8 cellular contexts compared by ENCODE assay signal in the genomic region with DNA sequence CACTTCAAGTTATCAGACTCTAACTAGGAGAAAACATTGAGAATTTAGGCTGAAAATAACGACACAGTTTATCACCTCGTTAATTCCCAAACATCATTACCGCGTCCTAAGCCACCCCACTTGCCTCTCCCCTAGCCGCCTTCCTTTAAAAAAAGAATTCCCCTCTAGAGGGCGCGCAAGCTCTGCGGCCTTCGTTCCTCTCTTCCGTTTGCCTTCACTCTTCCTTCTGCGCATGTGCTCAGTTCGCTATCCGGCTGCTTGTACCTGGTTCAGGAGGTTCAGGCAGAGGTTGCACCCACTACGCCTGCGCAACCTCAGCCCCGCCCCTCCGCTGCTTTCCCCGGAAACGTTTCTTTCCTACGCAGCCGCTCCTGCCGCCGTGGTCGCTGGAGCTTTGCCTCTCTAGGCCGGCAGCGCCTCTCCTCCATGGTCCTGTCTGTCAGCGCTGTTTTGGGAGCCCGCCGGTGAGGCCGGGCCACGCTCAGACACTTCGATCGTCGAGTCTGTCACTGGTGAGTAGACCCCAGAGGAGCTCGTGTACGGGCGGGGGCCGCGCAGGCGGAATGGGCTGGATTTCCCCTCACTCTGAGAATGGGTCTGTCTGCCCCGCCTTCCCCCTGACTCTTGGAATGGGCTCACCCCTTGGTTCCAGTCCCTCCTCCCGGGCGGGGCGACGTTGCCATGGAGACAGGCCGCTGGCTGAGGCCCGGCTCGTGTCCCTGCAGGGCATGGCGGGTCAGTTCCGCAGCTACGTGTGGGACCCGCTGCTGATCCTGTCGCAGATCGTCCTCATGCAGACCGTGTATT. TPM values are rescaled to one million over a fixed set of nuclear protein-coding genes. Genes with fewer than 3 reads are reported as not detected.
DNase-seq lines count a peak whose midpoint lies in the region; ATAC-seq and TF ChIP-seq lines count a peak whose summit lies in the region.

A gene (plus strand): TSS at position 353 of the 807 bp plus-strand sequence. CDS start 376 bp downstream, at position 729.

- H3K9ac ChIP-seq in SK-N-MC (ENCODE audit: insufficient read length): peak within 1 kb of the TSS; percentile 93

- CTCF ChIA-PET in GM10248 (lab: Yijun Ruan, JAX): interaction anchor here (0.8 to 22.0 kb wide), 36 partner anchors 8 to 539 kb away, joined by 3 to 488 read pairs (median 5); a partner anchor contains a TSS
- CTCF ChIA-PET in activated naive CD4-positive, alpha-beta T cell treated with anti-CD3 and anti-CD28 coated beads, Interleukin-2, amount 10 ng/mL, durations not matched to agents 7 days and 5 days (lab: Charles Lee): interaction anchor here (0.6 to 20.1 kb wide), 24 partner anchors 9 to 408 kb away, joined by 3 to 382 read pairs (median 4); a partner anchor contains a TSS

- peak within 1 kb of the TSS; percentile 85 for H3K4me3 ChIP-seq in NB4 (ENCODE audit: low read depth, low read length)
- peak within 1 kb of the TSS; percentile 100 for H3K4me3 ChIP-seq in SK-N-MC
- peak within 1 kb of the TSS; percentile 38 to 67 for H3K4me3 ChIP-seq in gastroesophageal sphincter
- H3K4me3 ChIP-seq in neutrophil (ENCODE audit: low read depth in 1 of 2, low read length in 1 of 2): peak within 1 kb of the TSS; percentile 75 to 81

- TF ChIP-seq POLR2A in NB4 (IDR thresholded peaks at IDR 0.05; ENCODE audit: extremely low read depth, insufficient read length) (peak; percentile 81), gastroesophageal sphincter (IDR thresholded peaks at IDR 0.05) (peak; percentile 83 to 84)

- H3K9me3 Mint-ChIP-seq in activated naive CD4-positive, alpha-beta T cell treated with anti-CD3 and anti-CD28 coated beads, Interleukin-2, amount 10 ng/mL, durations not matched to agents 7 days and 5 days: no peaks in the 10 kb centered on the region

- POLR2A ChIA-PET in GM10248 (lab: Yijun Ruan, JAX): interaction anchor here (0.6 to 1.6 kb wide), 3 partner anchors 9 to 118 kb away, joined by 3 to 8 read pairs (median 4); no protein-coding TSS in a partner anchor

- no peak for TF ChIP-seq EP300 in gastroesophageal sphincter (IDR thresholded peaks at IDR 0.05)

- no peaks in the 10 kb centered on the region for H3K27me3 ChIP-seq in gastroesophageal sphincter
- no peaks in the 10 kb centered on the region for H3K27me3 ChIP-seq in neutrophil

- TF ChIP-seq CTCF in GM10248 (IDR thresholded peaks at IDR 0.05; ENCODE audit: control extremely low read depth, extremely low read depth, low read depth, missing control alignments) (peak; percentile 74), NB4 (IDR thresholded peaks at IDR 0.05; ENCODE audit: low read depth, low read length) (peak; percentile 75), gastroesophageal sphincter (IDR thresholded peaks at IDR 0.05) (peak; percentile 81 to 96 (median 91)), neutrophil (IDR thresholded peaks at IDR 0.05) (peak; percentile 89)

- peak within 1 kb of the TSS; percentile 90 for H3K27ac ChIP-seq in SK-N-MC
- peak within 1 kb of the TSS; percentile 71 to 95 (median 90) for H3K27ac ChIP-seq in gastroesophageal sphincter
- H3K27ac ChIP-seq in neutrophil: peak within 1 kb of the TSS; percentile 95
- H3K27ac ChIP-seq in substantia nigra (ENCODE audit: low read depth, low read length, poor library complexity, severe bottlenecking): peak within 1 kb of the TSS; percentile 96

- peak within 1 kb of the TSS; percentile 91 for H3K4me3 Mint-ChIP-seq in activated naive CD4-positive, alpha-beta T cell treated with anti-CD3 and anti-CD28 coated beads, Interleukin-2, amount 10 ng/mL, durations not matched to agents 7 days and 5 days

- 0 to 1% methylated on average over 11 to 26 of the region's 55 CpGs for WGBS in gastroesophageal sphincter (ENCODE audit: low coverage in 1 of 2), 2 donors

- DNase-seq in GM10248 (ENCODE audit: extremely low spot score): peak; percentile 96
- DNase-seq in NB4 (ENCODE audit: low read depth): peak; percentile 99
- peak; percentile 96 for DNase-seq in SK-N-MC (ENCODE audit: low read depth, low spot score)
- DNase-seq in activated naive CD4-positive, alpha-beta T cell treated with anti-CD3 and anti-CD28 coated beads, Interleukin-2, amount 10 ng/mL, durations not matched to agents 7 days and 5 days: peak; percentile 99
- peak; percentile 79 to 100 (median 97) for DNase-seq in substantia nigra (lab: John Stamatoyannopoulos, UW)

- no peaks in the 10 kb centered on the region for H3K9me3 ChIP-seq in SK-N-MC (ENCODE audit: low read depth, low read length)
- H3K9me3 ChIP-seq in gastroesophageal sphincter: no peaks in the 10 kb centered on the region
- H3K9me3 ChIP-seq in neutrophil: no peaks in the 10 kb centered on the region

- H3K27me3 Mint-ChIP-seq in activated naive CD4-positive, alpha-beta T cell treated with anti-CD3 and anti-CD28 coated beads, Interleukin-2, amount 10 ng/mL, durations not matched to agents 7 days and 5 days: no peaks in the 10 kb centered on the region

- H3K36me3 Mint-ChIP-seq in activated naive CD4-positive, alpha-beta T cell treated with anti-CD3 and anti-CD28 coated beads, Interleukin-2, amount 10 ng/mL, durations not matched to agents 7 days and 5 days: peaks cover 20% of the 10 kb centered on the region

- H3K4me1 Mint-ChIP-seq in activated naive CD4-positive, alpha-beta T cell treated with anti-CD3 and anti-CD28 coated beads, Interleukin-2, amount 10 ng/mL, durations not matched to agents 7 days and 5 days: peaks cover 54% of the 10 kb centered on the region

- ATAC-seq in HG02571 (IDR thresholded peaks at IDR 0.05; ENCODE audit: unreplicated experiment) (peak; percentile 73), gastroesophageal sphincter (peak; percentile 92)

- H3K4me1 ChIP-seq in gastroesophageal sphincter: peaks cover 3 to 69% (median 14%) of the 10 kb centered on the region in 3 donors
- peaks cover 29 to 44% of the 10 kb centered on the region in 2 experiments for H3K4me1 ChIP-seq in neutrophil (ENCODE audit: control insufficient read depth in 1 of 2, insufficient read depth in 1 of 2, low read depth in 1 of 2, low read length in 1 of 2)

- peak within 1 kb of the TSS; percentile 91 for H3K27ac Mint-ChIP-seq in activated naive CD4-positive, alpha-beta T cell treated with anti-CD3 and anti-CD28 coated beads, Interleukin-2, amount 10 ng/mL, durations not matched to agents 7 days and 5 days

- H3K36me3 ChIP-seq in SK-N-MC (ENCODE audit: insufficient read depth, low read length) (peaks cover 13% of the 10 kb centered on the region; the same call in 1 of the 2 replicates), gastroesophageal sphincter (peaks cover 4 to 29% of the 10 kb centered on the region in 2 donors), neutrophil (peaks cover 30% of the 10 kb centered on the region)

RNA-seq across cellular contexts. Expression of the gene that starts here (rescaled TPM):
- total RNA-seq in gastroesophageal sphincter: 10 to 100 TPM; 29.3 to 55.3 (median 34.7) TPM

Comparison
In these comparisons a context has a peak if more than half of its experiments do, and no peak if none do; other contexts are left out.
1. Peak in every context shown above with its lines: DNase-seq, ATAC-seq, H3K4me3 ChIP-seq and H3K27ac ChIP-seq.